Comparison of ENCODE assay signal across 27 cellular contexts in the genomic region with DNA sequence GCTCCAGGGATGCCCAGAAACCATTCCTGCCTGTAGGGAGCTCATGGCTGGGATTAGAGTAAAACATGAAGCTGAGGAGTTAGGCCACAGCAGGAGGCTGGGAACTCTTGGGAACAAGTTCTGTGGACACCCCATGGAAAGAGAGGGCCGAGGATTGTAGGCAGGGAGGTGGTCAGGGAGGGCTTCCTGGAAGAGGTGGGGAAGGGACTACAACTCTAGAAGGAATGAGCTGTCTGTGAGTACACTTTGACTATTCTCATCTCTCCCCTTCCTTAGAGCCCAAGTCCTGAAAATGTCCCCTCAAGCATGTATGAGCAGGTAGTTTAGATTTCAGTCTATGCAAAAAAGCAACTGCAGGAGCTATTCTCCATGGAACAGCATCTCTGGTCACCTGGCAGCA.
A peak's percentile ranks its signal among the peaks of the same experiment; 100 is the strongest.
DNase-seq lines count a peak whose midpoint lies in the region; ATAC-seq and TF ChIP-seq lines count a peak whose summit lies in the region.
"Had no signal": no experiment of that assay in that cellular context is flagged by ENCODE, and none has a peak within 500 bp of the region (broad histone marks: within the 10 kb centered on the region; RNA-seq: fewer than 3 reads in every experiment).

No MANE protein-coding gene starts in this region.

- TF ChIP-seq POLR2A in gastroesophageal sphincter (IDR thresholded peaks at IDR 0.05) (no peak), vagina (IDR thresholded peaks at IDR 0.05) (no peak), Peyer's patch (IDR thresholded peaks at IDR 0.05) (no peak)

- BruUV-seq in A673 (replicated peaks; lab: Mats Ljungman, UMichigan) = no TSS peak

- no peak for ATAC-seq in heart right ventricle
- ATAC-seq in gastroesophageal sphincter = no peak
- ATAC-seq: effector memory CD8-positive, alpha-beta T cell; natural killer cell treated with Interleukin-12 subunit alpha and Interleukin-12 subunit beta and Interleukin-15 and Interleukin-18, amount 100 ng/mL, for 72 hours had no signal

- TF ChIP-seq EP300 in gastroesophageal sphincter (IDR thresholded peaks at IDR 0.05) = no peak

- CTCF ChIA-PET in A673 (lab: Charles Lee) = no interaction called here

- no peak overlapping the region for H3K9ac ChIP-seq in skeletal muscle tissue (ENCODE audit: low read depth in 1 of 3, low read length in 3 of 3)
- H3K9ac ChIP-seq: parathyroid adenoma had no signal

- peaks cover 6 to 41% (median 27%) of the 10 kb centered on the region in 9 donors for H3K4me1 ChIP-seq in heart right ventricle
- H3K4me1 ChIP-seq in right atrium auricular region = peaks cover 0 to 19% of the 10 kb centered on the region in 2 donors
- H3K4me1 ChIP-seq in gastroesophageal sphincter = peaks cover 0 to 24% (median 11%) of the 10 kb centered on the region in 3 donors
- peaks cover 23 to 31% (median 30%) of the 10 kb centered on the region in 3 donors for H3K4me1 ChIP-seq in skeletal muscle tissue (ENCODE audit: control insufficient read depth in 3 of 3, insufficient read depth in 3 of 3, low read length in 3 of 3)
- H3K4me1 ChIP-seq in vagina = peaks cover 29% of the 10 kb centered on the region
- no peaks in the 10 kb centered on the region for H3K4me1 ChIP-seq in A673 (ENCODE audit: insufficient read depth, low read length, poor library complexity, severe bottlenecking)
- H3K4me1 ChIP-seq in Peyer's patch = no peaks in the 10 kb centered on the region
- H3K4me1 ChIP-seq: parathyroid adenoma, spleen had no signal

- 86 to 95% methylated on average over 1 of the region's 1 CpG for WGBS in heart right ventricle, 2 donors
- WGBS in gastroesophageal sphincter (ENCODE audit: low coverage in 1 of 2), 2 donors = 89 to 91% methylated on average over 1 of the region's 1 CpG

- no peak for DNase-seq in heart right ventricle
- DNase-seq in right atrium auricular region (ENCODE audit: low spot score) = no peak
- no peak for DNase-seq in vagina (ENCODE audit: extremely low spot score in 2 of 2)
- DNase-seq in A673 (ENCODE audit: low spot score) = no peak
- no peak for DNase-seq in T-helper 9 cell
- DNase-seq in Peyer's patch = no peak
- DNase-seq: activated CD4-positive, alpha-beta T cell treated with anti-CD3 and anti-CD28 coated beads, Interleukin-2, amount 10 ng/mL, durations not matched to agents 24 days and 14 days; activated CD8-positive, alpha-beta memory T cell treated with anti-CD3 and anti-CD28 coated beads for 24 hours; activated T-cell treated with anti-CD3 and anti-CD28 coated beads for 4 hours; CD4-positive, alpha-beta T cell; cortex of kidney; DND-41; effector memory CD8-positive, alpha-beta T cell; erythroblast; GF-D8; KG1; NCI-H1105; NCI-H187 treated with DMSO at 0.1 percent for 48 hours; NCI-H524 treated with DMSO at 0.1 percent for 48 hours; OCI-M1; stimulated activated CD4-positive, alpha-beta T cell treated with anti-CD3 and anti-CD28 coated beads, Interleukin-2, amount 100 ng/mL, for 24 hours had no signal

- H3K9me3 ChIP-seq in heart right ventricle = no peaks in the 10 kb centered on the region
- H3K9me3 ChIP-seq in right atrium auricular region = no peaks in the 10 kb centered on the region
- H3K9me3 ChIP-seq in gastroesophageal sphincter = peaks cover 0 to 8% (median 0%) of the 10 kb centered on the region in 3 donors
- no peaks in the 10 kb centered on the region for H3K9me3 ChIP-seq in skeletal muscle tissue (ENCODE audit: control insufficient read depth in 3 of 3, low read length in 3 of 3)
- no peaks in the 10 kb centered on the region for H3K9me3 ChIP-seq in vagina
- H3K9me3 ChIP-seq in A673 (ENCODE audit: low read depth, low read length, poor library complexity, severe bottlenecking) = no peaks in the 10 kb centered on the region
- H3K9me3 ChIP-seq in Peyer's patch = no peaks in the 10 kb centered on the region

- H3K27me3 ChIP-seq in heart right ventricle (peaks cover 0 to 3% (median 0%) of the 10 kb centered on the region in 7 donors), right atrium auricular region (no peaks in the 10 kb centered on the region), gastroesophageal sphincter (no peaks in the 10 kb centered on the region), skeletal muscle tissue (ENCODE audit: control insufficient read depth in 3 of 3, insufficient read depth in 3 of 3, low read length in 3 of 3) (no peaks in the 10 kb centered on the region), vagina (no peaks in the 10 kb centered on the region), A673 (replicated peaks; ENCODE audit: insufficient read depth, low read depth, low read length, poor library complexity) (no peaks in the 10 kb centered on the region), Peyer's patch (no peaks in the 10 kb centered on the region)

- H3K4me3 ChIP-seq in heart right ventricle (no peak overlapping the region), right atrium auricular region (no peak overlapping the region), gastroesophageal sphincter (no peak overlapping the region), skeletal muscle tissue (ENCODE audit: low read length in 3 of 3) (no peak overlapping the region), vagina (no peak overlapping the region), A673 (ENCODE audit: low read depth, low read length, poor library complexity, severe bottlenecking) (no peak overlapping the region), Peyer's patch (no peak overlapping the region)
- H3K4me3 ChIP-seq: GM23248, spleen had no signal

- intact Hi-C loops in heart right ventricle (cut with DNase I) (no loop called here), vagina (cut with DNase I) (no loop called here), A673 (cut with micrococcal nuclease; ENCODE audit: unreplicated experiment) (no loop called here)

- POLR2A ChIA-PET in A673 (lab: Charles Lee; ENCODE audit: low non-redundant PET) = no interaction called here

- peak overlapping the region in 6 of 10 donors; percentile 28 to 80 (median 70) for H3K27ac ChIP-seq in heart right ventricle
- H3K27ac ChIP-seq in right atrium auricular region = no peak overlapping the region
- peak overlapping the region in 3 of 4 donors; percentile 35 to 62 (median 62) for H3K27ac ChIP-seq in gastroesophageal sphincter
- H3K27ac ChIP-seq in skeletal muscle tissue (ENCODE audit: low read depth, low read length) = peak overlapping the region; percentile 80
- peak overlapping the region; percentile 56 for H3K27ac ChIP-seq in vagina
- H3K27ac ChIP-seq in A673 (ENCODE audit: low read depth, low read length, poor library complexity, severe bottlenecking) = no peak overlapping the region
- H3K27ac ChIP-seq in Peyer's patch = peak overlapping the region in 1 of 4 donors; percentile 21
- H3K27ac ChIP-seq: parathyroid adenoma, spleen had no signal

- no peak for TF ChIP-seq CTCF in heart right ventricle (IDR thresholded peaks at IDR 0.05)
- TF ChIP-seq CTCF in right atrium auricular region (IDR thresholded peaks at IDR 0.05) = no peak
- no peak for TF ChIP-seq CTCF in gastroesophageal sphincter (IDR thresholded peaks at IDR 0.05)
- no peak for TF ChIP-seq CTCF in vagina (IDR thresholded peaks at IDR 0.05)
- no peak for TF ChIP-seq CTCF in A673 (conservative IDR thresholded peaks at IDR 0.05; ENCODE audit: low read depth, low read length)
- TF ChIP-seq CTCF in Peyer's patch (IDR thresholded peaks at IDR 0.05) = no peak

- H3K36me3 ChIP-seq in heart right ventricle (no peaks in the 10 kb centered on the region), right atrium auricular region (no peaks in the 10 kb centered on the region), gastroesophageal sphincter (no peaks in the 10 kb centered on the region), skeletal muscle tissue (ENCODE audit: control insufficient read depth in 3 of 3, insufficient read depth in 3 of 3, low read length in 3 of 3) (no peaks in the 10 kb centered on the region), vagina (no peaks in the 10 kb centered on the region), A673 (ENCODE audit: insufficient read depth, low read length, poor library complexity, severe bottlenecking) (no peaks in the 10 kb centered on the region), Peyer's patch (no peaks in the 10 kb centered on the region)
- H3K36me3 ChIP-seq: spleen had no signal

Comparison
In these comparisons a context has a peak if more than half of its experiments do, and no peak if none do; other contexts are left out.
1. H3K27ac ChIP-seq: peak in heart right ventricle (6 of 10), gastroesophageal sphincter (3 of 4), skeletal muscle tissue (single experiment) and vagina (single experiment); none in right atrium auricular region (0 of 2) and A673 (single experiment).